Comparison of ENCODE assay signal across 9 cellular contexts in the genomic region with DNA sequence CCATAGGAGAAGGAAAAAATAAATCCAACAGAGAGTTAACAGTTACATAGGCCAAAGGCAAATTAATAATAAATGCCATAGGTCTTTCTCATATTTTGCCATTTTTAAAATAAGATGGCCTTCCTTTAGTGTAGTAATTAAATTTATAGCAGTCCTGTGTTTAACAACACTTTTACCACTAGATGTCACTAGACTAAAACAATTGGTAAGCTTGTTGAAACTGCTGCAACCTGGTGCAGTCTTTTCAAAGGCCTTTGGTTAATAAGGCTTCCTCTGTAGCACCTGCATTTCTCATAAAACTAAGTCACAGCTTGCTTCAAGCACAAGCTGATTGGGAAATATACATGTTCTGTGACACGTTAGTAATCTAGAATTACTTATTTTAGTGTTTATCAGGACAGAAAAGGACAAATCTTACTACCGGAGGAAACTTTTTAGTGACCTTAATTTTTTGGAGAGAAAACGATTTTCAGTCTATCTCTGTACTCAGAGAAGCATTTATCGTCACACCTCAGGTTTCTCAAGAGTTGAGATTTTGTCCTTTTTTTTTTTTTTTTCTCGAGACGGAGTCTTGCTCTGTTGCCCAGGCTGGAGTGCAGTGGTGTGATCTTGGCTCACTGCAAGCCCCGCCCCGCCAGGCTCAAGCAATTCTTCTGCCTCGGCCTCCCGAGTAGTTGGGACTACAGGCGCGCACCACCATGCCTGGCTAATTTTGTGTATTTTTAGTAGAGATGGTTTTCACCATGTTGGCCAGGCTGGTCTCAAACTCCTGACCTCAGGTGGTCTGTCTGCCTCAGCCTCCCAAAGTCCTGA. TPM values are rescaled to one million over a fixed set of nuclear protein-coding genes. Genes with fewer than 3 reads are reported as not detected.
DNase-seq lines count a peak whose midpoint lies in the region; ATAC-seq, FAIRE-seq and TF ChIP-seq lines count a peak whose summit lies in the region.
"Had no signal": no experiment of that assay in that cellular context is flagged by ENCODE, and none has a peak within 500 bp of the region (broad histone marks: within the 10 kb centered on the region; RNA-seq: fewer than 3 reads in every experiment).

No MANE protein-coding gene starts in this region.

- H3K9me3 ChIP-seq in mammary epithelial cell (replicated peaks; ENCODE audit: insufficient read depth, low read length) (no peaks in the 10 kb centered on the region), suprapubic skin (no peaks in the 10 kb centered on the region)
- H3K9me3 ChIP-seq: SJSA1 had no signal

- FAIRE-seq in GM18507 (lab: Jason Lieb, UNC): peak; percentile 84

- H2AFZ ChIP-seq in mammary epithelial cell (ENCODE audit: low read depth, low read length): no peak overlapping the region

- no peak overlapping the region for H3K9ac ChIP-seq in mammary epithelial cell (ENCODE audit: insufficient read depth, low read length)

- DNase-seq in GM18507 (ENCODE audit: extremely low spot score, insufficient read length, low read depth) (peak; percentile 60), LNCaP clone FGC (ENCODE audit: low read depth) (peak; percentile 86), OCI-M1 (lab: John Stamatoyannopoulos, UW) (peak; percentile 87), mammary epithelial cell (peak; percentile 68), kidney epithelial cell (ENCODE audit: low read depth) (peak; percentile 63), suprapubic skin (ENCODE audit: low spot score in 2 of 2) (no peak)

- in situ Hi-C loops in mammary epithelial cell (cut with MboI; ENCODE audit: low sequenced_read_pairs in 2 of 2): loop anchor here (10.0 to 25.0 kb wide), 2 partner anchors 185 to 328 kb away; a partner anchor contains a TSS

- CTCF ChIA-PET in mammary epithelial cell (lab: Charles Lee; ENCODE audit: low non-redundant PET): interaction anchor here (0.5 kb wide), 1 partner anchor 54 kb away, joined by 5 read pairs; no protein-coding TSS in a partner anchor

- no peak for ATAC-seq in GM19463 (IDR thresholded peaks at IDR 0.05; ENCODE audit: unreplicated experiment)

- H3K27ac ChIP-seq in C4-2B (no peak overlapping the region), mammary epithelial cell (ENCODE audit: insufficient read depth, low read depth, low read length) (no peak overlapping the region), suprapubic skin (no peak overlapping the region)
- H3K27ac ChIP-seq: SJSA1 had no signal

- TF ChIP-seq POLR2A in suprapubic skin (IDR thresholded peaks at IDR 0.05): no peak

- intact Hi-C loops in mammary epithelial cell (cut with micrococcal nuclease): loop anchor here (1.0 to 2.0 kb wide), 5 partner anchors 187 to 327 kb away; a partner anchor contains a TSS

- no peak for TF ChIP-seq EP300 in suprapubic skin (IDR thresholded peaks at IDR 0.05)

- H3K36me3 ChIP-seq in mammary epithelial cell (ENCODE audit: insufficient read depth, low read length): peaks cover 2% of the 10 kb centered on the region
- H3K36me3 ChIP-seq in kidney epithelial cell (ENCODE audit: control insufficient read depth, insufficient read depth, low read length): no peaks in the 10 kb centered on the region
- peaks cover 5% of the 10 kb centered on the region for H3K36me3 ChIP-seq in suprapubic skin

- no peaks in the 10 kb centered on the region for H3K4me1 ChIP-seq in mammary epithelial cell (ENCODE audit: insufficient read depth, low read length)
- H3K4me1 ChIP-seq in suprapubic skin: peaks cover 17% of the 10 kb centered on the region
- H3K4me1 ChIP-seq: SJSA1 had no signal

- H3K4me2 ChIP-seq in mammary epithelial cell (ENCODE audit: insufficient read depth, low read depth, low read length): no peak overlapping the region

- no peaks in the 10 kb centered on the region for H3K27me3 ChIP-seq in mammary epithelial cell (ENCODE audit: insufficient read depth, low read length)
- no peaks in the 10 kb centered on the region for H3K27me3 ChIP-seq in kidney epithelial cell (ENCODE audit: control insufficient read depth, insufficient read depth, low read length)
- no peaks in the 10 kb centered on the region for H3K27me3 ChIP-seq in suprapubic skin
- H3K27me3 ChIP-seq: SJSA1 had no signal

- no TSS peak for BruUV-seq in mammary epithelial cell (replicated peaks; lab: Mats Ljungman, UMichigan)

- TF ChIP-seq CTCF in C4-2B (conservative IDR thresholded peaks at IDR 0.05) (peak; percentile 86), LNCaP clone FGC (IDR thresholded peaks at IDR 0.05; ENCODE audit: control insufficient read depth, extremely low read depth, insufficient read depth) (peak; percentile 70), mammary epithelial cell (conservative IDR thresholded peaks at IDR 0.05 in 1 of 2, IDR thresholded peaks at IDR 0.05 in 1 of 2; ENCODE audit: extremely low read depth in 1 of 2, insufficient read depth in 1 of 2, low read depth in 1 of 2, low read length in 2 of 2) (peak; percentile 61 to 67), kidney epithelial cell (IDR thresholded peaks at IDR 0.05; ENCODE audit: insufficient read depth, low read length, poor library complexity, severe bottlenecking) (peak; percentile 41), suprapubic skin (IDR thresholded peaks at IDR 0.05) (peak; percentile 54 to 83)

- 85% methylated on average over 10 of the region's 12 CpGs for whole genome bisulfite sequencing in mammary epithelial cell (ENCODE audit: low coverage, missing lambda C conversion rate)
- 79% methylated on average over 12 of the region's 12 CpGs for WGBS in suprapubic skin

- H4K20me1 ChIP-seq in mammary epithelial cell (ENCODE audit: insufficient read depth, low read length): no peaks in the 10 kb centered on the region

- dilution Hi-C loops in mammary epithelial cell (cut with HindIII; ENCODE audit: low sequenced_read_pairs): no loop called here

- H3K79me2 ChIP-seq in mammary epithelial cell (ENCODE audit: insufficient read depth, low read length): no peaks in the 10 kb centered on the region

- H3K4me3 ChIP-seq in LNCaP clone FGC (ENCODE audit: low read depth, low read length) (no peak overlapping the region), mammary epithelial cell (replicated peaks in 1 of 3; ENCODE audit: insufficient read depth in 1 of 3, low read depth in 2 of 3, low read length in 3 of 3) (no peak overlapping the region), kidney epithelial cell (ENCODE audit: low read depth, low read length) (no peak overlapping the region), suprapubic skin (no peak overlapping the region)
- H3K4me3 ChIP-seq: SJSA1 had no signal

RNA-seq across cellular contexts. Expression of a gene that starts 20.0 kb away (rescaled TPM):
- total RNA-seq in mammary epithelial cell: 10 to 100 TPM; 17.9 to 24.8 TPM
- polyA plus RNA-seq in mammary epithelial cell: 22.5 TPM
- 2.2 TPM for polyA minus RNA-seq in mammary epithelial cell
- 12.7 and 16.5 TPM in 2 replicates for total RNA-seq in kidney epithelial cell
- total RNA-seq in suprapubic skin: 10 to 100 TPM; 11.3 to 51.6 (median 21.0) TPM

RNA-seq across cellular contexts. Expression of a gene that starts 26.8 kb away (rescaled TPM):
- 10 to 100 TPM in 1 of 2 donors, 1 to 10 TPM in 1; 7.2 to 13.4 TPM for total RNA-seq in mammary epithelial cell
- 2.5 TPM for polyA plus RNA-seq in mammary epithelial cell
- 5.6 TPM for polyA minus RNA-seq in mammary epithelial cell
- total RNA-seq in kidney epithelial cell: 5.4 and 5.8 TPM in 2 replicates
- total RNA-seq in suprapubic skin: 10 to 100 TPM; 11.5 to 34.6 (median 24.4) TPM

Comparison
In these comparisons a context has a peak if more than half of its experiments do, and no peak if none do; other contexts are left out.
1. DNase-seq: peak in GM18507 (single experiment), LNCaP clone FGC (single experiment), OCI-M1 (single experiment), mammary epithelial cell (single experiment) and kidney epithelial cell (single experiment); none in suprapubic skin (0 of 2).
2. Peak in every context shown above with its lines, with median percentiles within 50 percentile points of each other: CTCF ChIP-seq.